Comparison of ENCODE assay signal across 21 cellular contexts in genomic region chr4:25966171-25966570, GRCh38.
"Had no signal": no experiment of that assay in that cellular context is flagged by ENCODE, and none has a peak within 500 bp of the region (broad histone marks: within the 10 kb centered on the region; RNA-seq: fewer than 3 reads in every experiment).

No MANE protein-coding gene starts in this region.

- ATAC-seq: activated CD8-positive, alpha-beta T cell treated with anti-CD3 and anti-CD28 coated beads, Interleukin-2, amount 10 ng/mL, durations not matched to agents 7 days and 5 days; activated naive CD4-positive, alpha-beta T cell treated with anti-CD3 and anti-CD28 coated beads, Interleukin-2, amount 50 U/mL, for 72 hours; left colon; naive thymus-derived CD4-positive, alpha-beta T cell; right lobe of liver; T-helper 17 cell had no signal

- H3K9me3 ChIP-seq: breast epithelium, prostate gland, right lobe of liver had no signal

- H3K4me3 Mint-ChIP-seq: activated B cell treated with CpG ODN at 0.5 μM for 24 hours; activated CD4-positive, alpha-beta T cell treated with anti-CD3 and anti-CD28 coated beads, Interleukin-2, amount 10 ng/mL, durations not matched to agents 24 days and 14 days; activated CD8-positive, alpha-beta T cell treated with anti-CD3 and anti-CD28 coated beads, Interleukin-2, amount 10 ng/mL, durations not matched to agents 7 days and 5 days; naive thymus-derived CD4-positive, alpha-beta T cell; stimulated activated naive CD8-positive, alpha-beta T cell treated with anti-CD3 and anti-CD28 coated beads, Interleukin-15, Interleukin-2, amounts not matched to agents 100 ng/mL and 50 ng/mL, for 24 hours; T-helper 17 cell; type B pancreatic cell had no signal

- H3K36me3 ChIP-seq: breast epithelium, prostate gland, right lobe of liver had no signal

- H3K36me3 Mint-ChIP-seq: activated naive CD4-positive, alpha-beta T cell treated with anti-CD3 and anti-CD28 coated beads, Interleukin-2, amount 50 U/mL, for 72 hours; naive thymus-derived CD4-positive, alpha-beta T cell; type B pancreatic cell had no signal

- H3K27me3 ChIP-seq: breast epithelium, right lobe of liver had no signal

- FAIRE-seq: islet of Langerhans had no signal

- H3K4me1 ChIP-seq: breast epithelium, prostate gland, right lobe of liver had no signal

- H3K9me3 Mint-ChIP-seq: activated B cell treated with CpG ODN at 0.5 μM for 24 hours; activated CD4-positive, alpha-beta T cell treated with anti-CD3 and anti-CD28 coated beads, Interleukin-2, amount 10 ng/mL, durations not matched to agents 24 days and 14 days; activated naive CD4-positive, alpha-beta T cell treated with anti-CD3 and anti-CD28 coated beads, Interleukin-2, amount 50 U/mL, for 72 hours; stimulated activated naive CD8-positive, alpha-beta T cell treated with anti-CD3 and anti-CD28 coated beads, Interleukin-15, Interleukin-2, amounts not matched to agents 100 ng/mL and 50 ng/mL, for 24 hours; type B pancreatic cell had no signal

- H3K27ac Mint-ChIP-seq: activated B cell treated with CpG ODN at 0.5 μM for 24 hours; activated CD4-positive, alpha-beta T cell treated with anti-CD3 and anti-CD28 coated beads, Interleukin-2, amount 10 ng/mL, durations not matched to agents 24 days and 14 days; activated CD8-positive, alpha-beta T cell treated with anti-CD3 and anti-CD28 coated beads, Interleukin-2, amount 10 ng/mL, durations not matched to agents 7 days and 5 days; activated naive CD4-positive, alpha-beta T cell treated with anti-CD3 and anti-CD28 coated beads, Interleukin-2, amount 50 U/mL, for 72 hours; naive thymus-derived CD4-positive, alpha-beta T cell; stimulated activated naive CD8-positive, alpha-beta T cell treated with anti-CD3 and anti-CD28 coated beads, Interleukin-15, Interleukin-2, amounts not matched to agents 100 ng/mL and 50 ng/mL, for 24 hours; T-helper 17 cell had no signal

- H3K4me3 ChIP-seq: breast epithelium, lung, prostate gland, right lobe of liver had no signal

- DNase-seq: activated B cell treated with CpG ODN at 0.5 μM for 24 hours; activated CD4-positive, alpha-beta T cell treated with anti-CD3 and anti-CD28 coated beads, Interleukin-2, amount 10 ng/mL, durations not matched to agents 24 days and 14 days; activated CD8-positive, alpha-beta memory T cell treated with anti-CD3 and anti-CD28 coated beads, Interleukin-2, amount 50 U/mL, for 4 hours; activated CD8-positive, alpha-beta T cell treated with anti-CD3 and anti-CD28 coated beads, Interleukin-2, amount 10 ng/mL, durations not matched to agents 7 days and 5 days; activated gamma-delta T cell; activated T-cell treated with anti-CD3 and anti-CD28 coated beads, Interleukin-2, amount 50 U/mL, for 48 hours; amygdala; cerebellar nuclear complex; erythroblast; left colon; naive thymus-derived CD4-positive, alpha-beta T cell; occipital lobe; right lobe of liver; T-helper 17 cell had no signal

- H3K4me1 Mint-ChIP-seq: activated CD4-positive, alpha-beta T cell treated with anti-CD3 and anti-CD28 coated beads, Interleukin-2, amount 10 ng/mL, durations not matched to agents 24 days and 14 days; T-helper 17 cell had no signal

- H3K27ac ChIP-seq: breast epithelium, prostate gland, right lobe of liver had no signal

- H3K27me3 Mint-ChIP-seq: activated B cell treated with CpG ODN at 0.5 μM for 24 hours, type B pancreatic cell had no signal
